18 cellular contexts compared by ENCODE assay signal in genomic region chr4:112153222-112153791, GRCh38. TPM values are rescaled to one million over a fixed set of nuclear protein-coding genes. Genes with fewer than 3 reads are reported as not detected.
DNase-seq lines count a peak whose midpoint lies in the region; ATAC-seq and TF ChIP-seq lines count a peak whose summit lies in the region.
"Had no signal": no experiment of that assay in that cellular context is flagged by ENCODE, and none has a peak within 500 bp of the region (broad histone marks: within the 10 kb centered on the region; RNA-seq: fewer than 3 reads in every experiment).

No MANE protein-coding gene starts in this region.

- TF ChIP-seq EP300 in tibial nerve (IDR thresholded peaks at IDR 0.05), result no peak

- no peak for DNase-seq in activated T-cell treated with anti-CD3 and anti-CD28 coated beads, Interleukin-2, amount 50 U/mL, for 24 hours
- no peak for DNase-seq in activated T-cell treated with anti-CD3 and anti-CD28 coated beads, Interleukin-2, amount 50 U/mL, for 48 hours
- DNase-seq in GM23338 (ENCODE audit: low spot score) (no peak), naive B cell (no peak), amygdala (lab: John Stamatoyannopoulos, UW) (no peak), GM13976 (ENCODE audit: low spot score) (no peak), tibial nerve (ENCODE audit: low spot score in 2 of 2) (no peak)
- DNase-seq in activated CD4-positive, alpha-beta T cell treated with anti-CD3 and anti-CD28 coated beads, Interleukin-2, amount 50 U/mL, for 48 hours, result peak; percentile 18 to 43
- DNase-seq: Karpas-422, midbrain, NCI-H2081, NCI-H82, SJCRH30 had no signal

- H3K4me3 ChIP-seq in GM23338, result no peak overlapping the region
- no peak overlapping the region for H3K4me3 ChIP-seq in tibial nerve
- H3K4me3 ChIP-seq: gastroesophageal sphincter, SJCRH30 had no signal

- no peaks in the 10 kb centered on the region for H3K9me3 ChIP-seq in tibial nerve
- H3K9me3 ChIP-seq: gastroesophageal sphincter, SJCRH30 had no signal

- no peaks in the 10 kb centered on the region for H3K9me2 ChIP-seq in GM23338 (ENCODE audit: insufficient read depth)

- peaks cover 61% of the 10 kb centered on the region for H3K4me1 Mint-ChIP-seq in activated T-cell treated with anti-CD3 and anti-CD28 coated beads, Interleukin-2, amount 50 U/mL, for 24 hours (ENCODE audit: low read depth)
- H3K4me1 Mint-ChIP-seq in GM23338 (0 out of 3 replicates have a peak, but pooled peaks cover 4% of the 10 kb centered on the region), naive B cell (peaks cover 2 to 22% (median 13%) of the 10 kb centered on the region in 3 donors)
- H3K4me1 Mint-ChIP-seq: central memory CD8-positive, alpha-beta T cell; WTC11 had no signal

- no peak for ATAC-seq in GM23338
- no peak for ATAC-seq in naive B cell (ENCODE audit: low read depth in 2 of 2)
- ATAC-seq: gastroesophageal sphincter, WTC11 had no signal

- H3K27ac Mint-ChIP-seq in activated T-cell treated with anti-CD3 and anti-CD28 coated beads, Interleukin-2, amount 50 U/mL, for 24 hours, result peak overlapping the region; percentile 93
- H3K27ac Mint-ChIP-seq in GM23338 (0 out of 2 replicates have a peak overlapping the region, but pooled peaks have one; percentile 4), naive B cell (peak overlapping the region in 2 of 6 donors; percentile 3 to 26)
- H3K27ac Mint-ChIP-seq: type B pancreatic cell, WTC11 had no signal

- TF ChIP-seq CTCF in GM23338 (conservative IDR thresholded peaks at IDR 0.05; ENCODE audit: low read depth in 2 of 2) (no peak), GM13976 (IDR thresholded peaks at IDR 0.05; ENCODE audit: borderline replicate concordance, control extremely low read depth, extremely low read depth, insufficient read depth, missing control alignments) (no peak), tibial nerve (IDR thresholded peaks at IDR 0.05) (no peak)

- no peak for TF ChIP-seq POLR2A in tibial nerve (IDR thresholded peaks at IDR 0.05)

- no peaks in the 10 kb centered on the region for H3K79me2 ChIP-seq in GM23338 (replicated peaks; ENCODE audit: insufficient read depth)

- 76 to 82% methylated on average over 4 of the region's 4 CpGs for WGBS in tibial nerve, 2 donors

- H3K27me3 ChIP-seq in GM23338 (ENCODE audit: insufficient read depth), result peaks cover under 1% of the 10 kb centered on the region; the same call in 1 of the 2 replicates
- no peaks in the 10 kb centered on the region for H3K27me3 ChIP-seq in tibial nerve
- H3K27me3 ChIP-seq: gastroesophageal sphincter, SJCRH30 had no signal

- no peaks in the 10 kb centered on the region for H3K27me3 Mint-ChIP-seq in activated T-cell treated with anti-CD3 and anti-CD28 coated beads, Interleukin-2, amount 50 U/mL, for 24 hours
- H3K27me3 Mint-ChIP-seq in GM23338 (ENCODE audit: insufficient read depth, low read depth, poor library complexity), result no peaks in the 10 kb centered on the region
- no peaks in the 10 kb centered on the region for H3K27me3 Mint-ChIP-seq in naive B cell
- H3K27me3 Mint-ChIP-seq: central memory CD8-positive, alpha-beta T cell had no signal

- H3K36me3 Mint-ChIP-seq in activated T-cell treated with anti-CD3 and anti-CD28 coated beads, Interleukin-2, amount 50 U/mL, for 24 hours (ENCODE audit: low read depth), result peaks cover 53% of the 10 kb centered on the region
- H3K36me3 Mint-ChIP-seq in GM23338 (ENCODE audit: low read depth) (no peaks in the 10 kb centered on the region), naive B cell (no peaks in the 10 kb centered on the region)
- H3K36me3 Mint-ChIP-seq: type B pancreatic cell, WTC11 had no signal

- no peak overlapping the region for H2AFZ ChIP-seq in GM23338
- H2AFZ ChIP-seq: parathyroid adenoma had no signal

- H3K27ac ChIP-seq in GM23338 (ENCODE audit: low read depth) (no peak overlapping the region), tibial nerve (no peak overlapping the region)
- H3K27ac ChIP-seq: gastroesophageal sphincter, parathyroid adenoma, SJCRH30 had no signal

- H3K4me2 ChIP-seq in GM23338, result no peak overlapping the region

- no peaks in the 10 kb centered on the region for H4K20me1 ChIP-seq in GM23338 (replicated peaks; ENCODE audit: insufficient read depth)

- in situ Hi-C loops in GM13976 (cut with MboI; ENCODE audit: low sequenced_read_pairs, unreplicated experiment), result no loop called here

- peak overlapping the region; percentile 66 for H3K4me3 Mint-ChIP-seq in activated T-cell treated with anti-CD3 and anti-CD28 coated beads, Interleukin-2, amount 50 U/mL, for 24 hours
- H3K4me3 Mint-ChIP-seq in GM23338 (no peak overlapping the region), naive B cell (peak overlapping the region in 5 of 8 donors; percentile 2 to 66 (median 38))
- H3K4me3 Mint-ChIP-seq: central memory CD8-positive, alpha-beta T cell; type B pancreatic cell; WTC11 had no signal

- no peaks in the 10 kb centered on the region for H3K9me3 Mint-ChIP-seq in activated T-cell treated with anti-CD3 and anti-CD28 coated beads, Interleukin-2, amount 50 U/mL, for 24 hours
- H3K9me3 Mint-ChIP-seq in GM23338 (no peaks in the 10 kb centered on the region), naive B cell (no peaks in the 10 kb centered on the region)
- H3K9me3 Mint-ChIP-seq: central memory CD8-positive, alpha-beta T cell; type B pancreatic cell; WTC11 had no signal

- no peaks in the 10 kb centered on the region for H3F3A ChIP-seq in GM23338 (replicated peaks; ENCODE audit: low read depth)

- H3K4me1 ChIP-seq in GM23338 (ENCODE audit: insufficient read depth), result no peaks in the 10 kb centered on the region
- peaks cover 0 to 1% (median 0%) of the 10 kb centered on the region in 4 donors for H3K4me1 ChIP-seq in tibial nerve
- H3K4me1 ChIP-seq: gastroesophageal sphincter, parathyroid adenoma, SJCRH30 had no signal

- H3K36me3 ChIP-seq in GM23338 (ENCODE audit: insufficient read depth) (no peaks in the 10 kb centered on the region), tibial nerve (no peaks in the 10 kb centered on the region)
- H3K36me3 ChIP-seq: gastroesophageal sphincter, SJCRH30 had no signal

TF ChIP-seq in GM23338, 12 proteins besides CTCF, POLR2A, EP300 and RAD21:
- no peak for TF ChIP-seq JUNB (IDR thresholded peaks at IDR 0.05; ENCODE audit: unreplicated experiment)
- TF ChIP-seq REST (IDR thresholded peaks at IDR 0.05; ENCODE audit: unreplicated experiment), result no peak

RNA-seq across cellular contexts. Expression of gene FAM241A, which starts 8.1 kb away (rescaled TPM):
- 0.43 and 0.63 TPM in 2 replicates for total RNA-seq in GM23338 (2014; rRNA removed; shearing (Covaris generic))
- polyA plus RNA-seq in GM23338 (2016; fragmentation: Nextera tagmentation; extraction: Ambion mirVana) (0.58 and 0.66 TPM in 2 replicates), naive B cell (ENCODE audit: low read depth in 6 of 6) (1 to 10 TPM; 1.0 to 1.7 (median 1.4) TPM)
- total RNA-seq in tibial nerve, result 1 to 10 TPM; 2.4 to 4.8 (median 2.9) TPM

Comparison
In these comparisons a context has a peak if more than half of its experiments do, and no peak if none do; other contexts are left out.
1. DNase-seq: peak in activated CD4-positive, alpha-beta T cell treated with anti-CD3 and anti-CD28 coated beads, Interleukin-2, amount 50 U/mL, for 48 hours (2 of 2); none in activated T-cell treated with anti-CD3 and anti-CD28 coated beads, Interleukin-2, amount 50 U/mL, for 24 hours (single experiment), activated T-cell treated with anti-CD3 and anti-CD28 coated beads, Interleukin-2, amount 50 U/mL, for 48 hours (0 of 2), GM23338 (single experiment), naive B cell (single experiment), amygdala (0 of 56), GM13976 (single experiment) and tibial nerve (0 of 2).